Comparison of ENCODE assay signal across 21 cellular contexts in genomic region chr7:1988533-1988930, GRCh38.
"Had no signal": no experiment of that assay in that cellular context is flagged by ENCODE, and none has a peak within 500 bp of the region (broad histone marks: within the 10 kb centered on the region; RNA-seq: fewer than 3 reads in every experiment).

No MANE protein-coding gene starts in this region.

- H3K4me3 ChIP-seq: cardiac muscle cell, dorsolateral prefrontal cortex, lung, suprapubic skin had no signal

- H3K27me3 Mint-ChIP-seq: activated B cell treated with CpG ODN at 0.5 μM for 24 hours, type B pancreatic cell had no signal

- H3K9me3 ChIP-seq: suprapubic skin had no signal

- H3K36me3 ChIP-seq: cardiac muscle cell, suprapubic skin had no signal

- H3K27me3 ChIP-seq: cardiac muscle cell, dorsolateral prefrontal cortex, suprapubic skin had no signal

- H3K27ac ChIP-seq: cardiac muscle cell, dorsolateral prefrontal cortex, suprapubic skin had no signal

- DNase-seq: activated B cell treated with CpG ODN at 0.5 μM for 24 hours; activated CD8-positive, alpha-beta T cell treated with anti-CD3 and anti-CD28 coated beads, Interleukin-2, amount 10 ng/mL, durations not matched to agents 7 days and 5 days; activated effector memory CD4-positive, alpha-beta T cell treated with anti-CD3 and anti-CD28 coated beads, Interleukin-2, amount 50 U/mL, for 16 hours; activated T-cell treated with anti-CD3 and anti-CD28 coated beads, Interleukin-2, amount 50 U/mL, for 4 hours; amniotic stem cell; dorsolateral prefrontal cortex; foreskin melanocyte; glutamatergic neuron; hippocampal formation; islet precursor cell; occipital lobe; stimulated activated CD4-positive, alpha-beta T cell treated with anti-CD3 and anti-CD28 coated beads, Interleukin-2, amount 100 ng/mL, for 24 hours; stimulated activated naive CD4-positive, alpha-beta T cell treated with Interleukin-2 at 50 U/mL for 16 hours; SW 1271 had no signal

- ATAC-seq: activated CD8-positive, alpha-beta T cell treated with anti-CD3 and anti-CD28 coated beads, Interleukin-2, amount 10 ng/mL, durations not matched to agents 7 days and 5 days had no signal

- H3K4me3 Mint-ChIP-seq: activated B cell treated with CpG ODN at 0.5 μM for 24 hours; activated CD8-positive, alpha-beta T cell treated with anti-CD3 and anti-CD28 coated beads, Interleukin-2, amount 10 ng/mL, durations not matched to agents 7 days and 5 days; activated T-cell treated with anti-CD3 and anti-CD28 coated beads, Interleukin-2, amount 50 U/mL, for 4 hours; nephron; T-helper 2 cell treated with Interferon-gamma antibody and Interleukin-4, amounts not matched to agents 5 μg/mL and 100 μg/mL, for 36 hours; type B pancreatic cell had no signal

- H3K27ac Mint-ChIP-seq: activated B cell treated with CpG ODN at 0.5 μM for 24 hours, nephron, type B pancreatic cell had no signal

- H3K4me1 Mint-ChIP-seq: activated B cell treated with CpG ODN at 0.5 μM for 24 hours had no signal

- H3K9me3 Mint-ChIP-seq: activated B cell treated with CpG ODN at 0.5 μM for 24 hours; activated naive CD4-positive, alpha-beta T cell treated with anti-CD3 and anti-CD28 coated beads, Interleukin-2, amount 50 U/mL, for 72 hours; activated T-cell treated with anti-CD3 and anti-CD28 coated beads, Interleukin-2, amount 50 U/mL, for 4 hours; nephron; T-helper 2 cell treated with Interferon-gamma antibody and Interleukin-4, amounts not matched to agents 5 μg/mL and 100 μg/mL, for 36 hours; type B pancreatic cell had no signal
